1 cellular context compared by ENCODE assay signal in the genomic region with DNA sequence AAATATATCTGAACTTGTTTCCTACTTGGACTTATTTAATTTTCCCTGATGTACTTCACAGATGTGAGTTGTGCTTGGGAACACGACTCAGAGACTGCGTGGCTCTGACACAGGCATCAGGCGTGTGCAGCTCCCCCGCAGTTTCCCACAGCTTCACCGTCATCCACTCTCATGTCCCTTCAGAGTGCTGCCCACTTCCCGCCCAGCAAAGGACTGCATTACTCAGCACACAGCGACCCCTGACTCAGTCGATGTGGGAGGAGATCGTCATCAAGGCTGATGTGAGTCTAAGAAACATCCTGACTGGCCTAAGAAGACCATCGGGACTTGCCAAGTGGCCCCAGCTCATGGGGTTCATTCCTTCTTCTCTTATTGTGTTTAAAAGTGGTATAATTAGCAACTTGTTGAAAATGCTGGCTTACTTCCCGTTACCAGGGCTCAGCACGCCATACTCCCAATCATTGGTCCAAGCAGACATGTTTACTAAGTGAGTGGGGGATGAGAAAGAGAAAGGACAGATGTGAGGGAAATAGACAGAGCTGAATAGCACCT.
TF ChIP-seq lines count a peak whose summit lies in the region.

No MANE protein-coding gene starts in this region.

TF ChIP-seq in K562, 482 proteins besides CTCF, POLR2A, EP300 and RAD21 (continued from another document and continues in another):
- TF ChIP-seq E2F8 (IDR thresholded peaks at IDR 0.05; ENCODE audit: low read depth, partially characterized antibody) (peak; percentile 40), NFRKB (IDR thresholded peaks at IDR 0.05; ENCODE audit: low read depth) (peak; percentile 92), BCLAF1 (IDR thresholded peaks at IDR 0.05; ENCODE audit: borderline replicate concordance in 1 of 2, control insufficient read depth in 1 of 2, low read depth in 2 of 2, low read length in 1 of 2) (peak in 1 of 2 experiments; percentile 68; a peak in 1 of 4 replicates), ZNF318 (IDR thresholded peaks at IDR 0.05; ENCODE audit: borderline replicate concordance in 1 of 2, low read depth in 1 of 2) (peak in 1 of 2 experiments; percentile 78; a peak in 2 of 4 replicates), NR2C2 (CRISPR knock-in tag; IDR thresholded peaks at IDR 0.05) (no peak), NR2C2 (tag; IDR thresholded peaks at IDR 0.05) (peak; percentile 78), ELF2 (CRISPR knock-in tag; IDR thresholded peaks at IDR 0.05) (0 out of 2 replicates have a peak, but pooled peaks have one; percentile 13), CREB1 (IDR thresholded peaks at IDR 0.05) (peak; percentile 74), CREB1 (CRISPR knock-in tag; IDR thresholded peaks at IDR 0.05) (no peak), E2F6 (IDR thresholded peaks at IDR 0.05; ENCODE audit: borderline replicate concordance in 1 of 2, extremely low read depth in 1 of 2, insufficient read depth in 1 of 2, insufficient read length in 1 of 2, low read depth in 1 of 2, low read length in 1 of 2, poor library complexity in 1 of 2, severe bottlenecking in 1 of 2) (peak; percentile 85 to 96), ETV5 (CRISPR knock-in tag; IDR thresholded peaks at IDR 0.05; ENCODE audit: low read depth) (peak; percentile 77), ZNF586 (CRISPR knock-in tag; conservative IDR thresholded peaks at IDR 0.05) (no peak), JUN (IDR thresholded peaks at IDR 0.05; ENCODE audit: borderline replicate concordance, low read depth, low read length) (peak; percentile 94), JUN (CRISPR knock-in tag; IDR thresholded peaks at IDR 0.05; ENCODE audit: borderline replicate concordance) (no peak; the same call in 1 of the 2 replicates), ZNF41 (CRISPR knock-in tag; conservative IDR thresholded peaks at IDR 0.05) (no peak), SMARCC2 (IDR thresholded peaks at IDR 0.05; ENCODE audit: low read depth) (0 out of 2 replicates have a peak, but pooled peaks have one; percentile 70), AFF1 (IDR thresholded peaks at IDR 0.05; ENCODE audit: low read depth in 1 of 2, partially characterized antibody in 2 of 2) (peak; percentile 50 to 59), CBX3 (IDR thresholded peaks at IDR 0.05; ENCODE audit: borderline replicate concordance in 1 of 2, low read length in 2 of 2) (peak in 1 of 2 experiments; percentile 78; a peak in 1 of 3 replicates), KLF16 (IDR thresholded peaks at IDR 0.05) (peak; percentile 56; the same call in 1 of the 2 replicates), THRAP3 (IDR thresholded peaks at IDR 0.05; ENCODE audit: borderline replicate concordance) (no peak), ZNF584 (CRISPR knock-in tag; IDR thresholded peaks at IDR 0.05; ENCODE audit: low read depth) (peak; percentile 88), MAFG (tag; conservative IDR thresholded peaks at IDR 0.05) (peak; percentile 38; the same call in 1 of the 2 replicates), ATF3 (IDR thresholded peaks at IDR 0.05) (peak; percentile 96), ATF3 (CRISPR knock-in tag; conservative IDR thresholded peaks at IDR 0.05) (no peak), CC2D1A (IDR thresholded peaks at IDR 0.05) (0 out of 2 replicates have a peak, but pooled peaks have one; percentile 46), ARID1B (IDR thresholded peaks at IDR 0.05) (peak; percentile 81), ZEB2 (IDR thresholded peaks at IDR 0.05) (no peak), ELF4 (CRISPR knock-in tag; IDR thresholded peaks at IDR 0.05) (no peak), KLF13 (tag; IDR thresholded peaks at IDR 0.05; ENCODE audit: borderline replicate concordance, low read depth) (peak; percentile 70), GATAD2B (IDR thresholded peaks at IDR 0.05; ENCODE audit: borderline replicate concordance) (0 out of 2 replicates have a peak, but pooled peaks have one; percentile 21), ZNF24 (IDR thresholded peaks at IDR 0.05) (0 out of 2 replicates have a peak, but pooled peaks have one; percentile 5)
- TF ChIP-seq, protein P1, sequence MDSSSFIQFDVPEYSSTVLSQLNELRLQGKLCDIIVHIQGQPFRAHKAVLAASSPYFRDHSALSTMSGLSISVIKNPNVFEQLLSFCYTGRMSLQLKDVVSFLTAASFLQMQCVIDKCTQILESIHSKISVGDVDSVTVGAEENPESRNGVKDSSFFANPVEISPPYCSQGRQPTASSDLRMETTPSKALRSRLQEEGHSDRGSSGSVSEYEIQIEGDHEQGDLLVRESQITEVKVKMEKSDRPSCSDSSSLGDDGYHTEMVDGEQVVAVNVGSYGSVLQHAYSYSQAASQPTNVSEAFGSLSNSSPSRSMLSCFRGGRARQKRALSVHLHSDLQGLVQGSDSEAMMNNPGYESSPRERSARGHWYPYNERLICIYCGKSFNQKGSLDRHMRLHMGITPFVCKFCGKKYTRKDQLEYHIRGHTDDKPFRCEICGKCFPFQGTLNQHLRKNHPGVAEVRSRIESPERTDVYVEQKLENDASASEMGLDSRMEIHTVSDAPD (CRISPR knock-in tag; IDR thresholded peaks at IDR 0.05) = no peak
